Comparison of ENCODE assay signal across 11 cellular contexts in genomic region chr9:16413509-16414016, GRCh38.
A peak's percentile ranks its signal among the peaks of the same experiment; 100 is the strongest.
DNase-seq lines count a peak whose midpoint lies in the region; ATAC-seq and TF ChIP-seq lines count a peak whose summit lies in the region.
"Had no signal": no experiment of that assay in that cellular context is flagged by ENCODE, and none has a peak within 500 bp of the region (broad histone marks: within the 10 kb centered on the region; RNA-seq: fewer than 3 reads in every experiment).

No MANE protein-coding gene starts in this region.

- H3K4me1 ChIP-seq in gastroesophageal sphincter: no peaks in the 10 kb centered on the region

- H3K27me3 ChIP-seq in gastroesophageal sphincter: no peaks in the 10 kb centered on the region
- no peaks in the 10 kb centered on the region for H3K27me3 ChIP-seq in WERI-Rb-1 (ENCODE audit: insufficient read depth, low read depth, severe bottlenecking)

- TF ChIP-seq CTCF in gastroesophageal sphincter (IDR thresholded peaks at IDR 0.05) (no peak), WERI-Rb-1 (IDR thresholded peaks at IDR 0.05; ENCODE audit: low read depth, low read length) (no peak)

- no peak for TF ChIP-seq EP300 in gastroesophageal sphincter (IDR thresholded peaks at IDR 0.05)

- peak; percentile 90 for DNase-seq in ELR (ENCODE audit: low read depth)
- DNase-seq in SK-N-DZ (ENCODE audit: low spot score): peak; percentile 1
- DNase-seq in sciatic nerve (ENCODE audit: low spot score): no peak
- no peak for DNase-seq in WERI-Rb-1
- DNase-seq in stimulated activated CD4-positive, alpha-beta T cell treated with anti-CD3 and anti-CD28 coated beads, Interleukin-4, amount 100 ng/mL, for 1 hour: no peak
- DNase-seq in GOT3 (lab: John Stamatoyannopoulos, UW): no peak
- DNase-seq: central memory CD4-positive, alpha-beta T cell; NCI-H146 had no signal

- H3K36me3 ChIP-seq in gastroesophageal sphincter (no peaks in the 10 kb centered on the region), WERI-Rb-1 (no peaks in the 10 kb centered on the region)

- intact Hi-C loops in sciatic nerve (cut with DNase I): no loop called here

- peak; percentile 87 for ATAC-seq in gastroesophageal sphincter
- ATAC-seq in sciatic nerve: peak; percentile 95
- ATAC-seq in HG02642 (IDR thresholded peaks at IDR 0.05; ENCODE audit: poor library complexity, unreplicated experiment): no peak
- ATAC-seq: Panc1 had no signal

- 71% methylated on average over 5 to 9 of the region's 9 CpGs for WGBS in gastroesophageal sphincter (ENCODE audit: low coverage in 1 of 2), 2 donors

- H3K4me3 ChIP-seq in gastroesophageal sphincter (no peak overlapping the region), WERI-Rb-1 (ENCODE audit: low read depth, low read length) (no peak overlapping the region)

- H3K9me3 ChIP-seq in gastroesophageal sphincter (no peaks in the 10 kb centered on the region), WERI-Rb-1 (ENCODE audit: severe bottlenecking) (no peaks in the 10 kb centered on the region)

- TF ChIP-seq POLR2A in gastroesophageal sphincter (IDR thresholded peaks at IDR 0.05): no peak

- peak overlapping the region in 2 of 4 donors; percentile 44 to 58 for H3K27ac ChIP-seq in gastroesophageal sphincter
- H3K27ac ChIP-seq in WERI-Rb-1: no peak overlapping the region

Comparison
In these comparisons a context has a peak if more than half of its experiments do, and no peak if none do; other contexts are left out.
1. DNase-seq: peak in ELR (single experiment) and SK-N-DZ (single experiment); none in sciatic nerve (single experiment), WERI-Rb-1 (single experiment), stimulated activated CD4-positive, alpha-beta T cell treated with anti-CD3 and anti-CD28 coated beads, Interleukin-4, amount 100 ng/mL, for 1 hour (single experiment) and GOT3 (single experiment).